In genomic region chr14:104563191-104563741, GRCh38 we compare ENCODE assay signal across 18 cellular contexts. TPM values are rescaled to one million over a fixed set of nuclear protein-coding genes. Genes with fewer than 3 reads are reported as not detected.
A peak's percentile ranks its signal among the peaks of the same experiment; 100 is the strongest.
DNase-seq lines count a peak whose midpoint lies in the region; ATAC-seq and TF ChIP-seq lines count a peak whose summit lies in the region.
"Had no signal": no experiment of that assay in that cellular context is flagged by ENCODE, and none has a peak within 500 bp of the region (broad histone marks: within the 10 kb centered on the region; RNA-seq: fewer than 3 reads in every experiment).

No MANE protein-coding gene starts in this region.

- DNase-seq in BE2C, result peak; percentile 58
- peak; percentile 59 for DNase-seq in DMS 273 treated with DMSO at 0.1 percent for 48 hours (lab: John Stamatoyannopoulos, UW)
- no peak for DNase-seq in mesendoderm
- no peak for DNase-seq in NCI-H2029 (lab: John Stamatoyannopoulos, UW)
- no peak for DNase-seq in MCF 10A (ENCODE audit: unreplicated experiment)

- no peaks in the 10 kb centered on the region for H3K36me3 Mint-ChIP-seq in MCF 10A (ENCODE audit: insufficient read depth, unreplicated experiment)
- H3K36me3 Mint-ChIP-seq: CD8-positive, alpha-beta T cell; naive B cell; stimulated activated effector memory CD8-positive, alpha-beta T cell treated with anti-CD3 and anti-CD28 coated beads, Interleukin-12 subunit alpha, Interleukin-12 subunit beta, amount 100 ng/mL, for 72 hours had no signal

- H3K9me3 ChIP-seq in BE2C, result no peaks in the 10 kb centered on the region
- H3K9me3 ChIP-seq in OCI-LY3 (ENCODE audit: insufficient read depth, low read length), result no peaks in the 10 kb centered on the region
- H3K9me3 ChIP-seq: body of pancreas, thoracic aorta had no signal

- no CpG with 5 or more reads among the region's 15 CpGs for WGBS in mesendoderm (ENCODE audit: extremely low coverage, insufficient coverage, low lambda C conversion rate)

- H3K79me2 ChIP-seq in OCI-LY3 (ENCODE audit: low read length) (no peaks in the 10 kb centered on the region), mesendoderm (ENCODE audit: control insufficient read depth, insufficient read depth, low read length) (no peaks in the 10 kb centered on the region)

- H3K9ac ChIP-seq in OCI-LY3 (ENCODE audit: low read length), result no peak overlapping the region
- H3K9ac ChIP-seq in mesendoderm (ENCODE audit: low read length), result peak overlapping the region; percentile 4
- H3K9ac ChIP-seq: GM23248 had no signal

- H2BK15ac ChIP-seq in mesendoderm (replicated peaks; ENCODE audit: low read depth), result no peak overlapping the region

- no peak overlapping the region for H3K27ac Mint-ChIP-seq in MCF 10A (ENCODE audit: low read depth, unreplicated experiment)
- H3K27ac Mint-ChIP-seq: activated naive CD8-positive, alpha-beta T cell treated with anti-CD3 and anti-CD28 coated beads, Interleukin-2, amount 50 U/mL, for 24 hours; CD8-positive, alpha-beta T cell; naive B cell; stimulated activated effector memory CD8-positive, alpha-beta T cell treated with anti-CD3 and anti-CD28 coated beads, Interleukin-12 subunit alpha, Interleukin-12 subunit beta, amount 100 ng/mL, for 72 hours had no signal

- H2BK5ac ChIP-seq in mesendoderm (ENCODE audit: low read length), result no peak overlapping the region

- H4K20me1 ChIP-seq in OCI-LY3 (ENCODE audit: insufficient read depth, low read length), result no peaks in the 10 kb centered on the region

- H4K5ac ChIP-seq in mesendoderm (ENCODE audit: low read length), result no peak overlapping the region

- H3K27me3 Mint-ChIP-seq in MCF 10A (ENCODE audit: insufficient read depth, unreplicated experiment), result peaks cover 49% of the 10 kb centered on the region

- BruUV-seq in MCF 10A (replicated peaks; lab: Mats Ljungman, UMichigan), result no TSS peak

- POLR2A ChIA-PET in MCF 10A (lab: Yijun Ruan, JAX), result interaction anchor here (1.1 kb wide), 1 partner anchor 486 kb away, joined by 3 read pairs; no protein-coding TSS in a partner anchor

- TF ChIP-seq CTCF in BE2C (IDR thresholded peaks at IDR 0.05; ENCODE audit: low read depth, low read length), result no peak
- no peak for TF ChIP-seq CTCF in OCI-LY3 (IDR thresholded peaks at IDR 0.05; ENCODE audit: low read depth, low read length)
- no peak for TF ChIP-seq CTCF in MCF 10A (IDR thresholded peaks at IDR 0.05; ENCODE audit: unreplicated experiment)

- H3K4me1 Mint-ChIP-seq in MCF 10A (ENCODE audit: insufficient read depth, unreplicated experiment), result peaks cover 6% of the 10 kb centered on the region

- no peaks in the 10 kb centered on the region for H3K36me3 ChIP-seq in BE2C
- no peaks in the 10 kb centered on the region for H3K36me3 ChIP-seq in OCI-LY3 (replicated peaks; ENCODE audit: low read depth, low read length)
- no peaks in the 10 kb centered on the region for H3K36me3 ChIP-seq in mesendoderm (ENCODE audit: control insufficient read depth, insufficient read depth, low read length)
- H3K36me3 ChIP-seq: thoracic aorta had no signal

- no peak overlapping the region for H3K18ac ChIP-seq in mesendoderm (ENCODE audit: low read length)

- H3K4ac ChIP-seq in mesendoderm (ENCODE audit: low read depth, low read length), result no peak overlapping the region

- H4K8ac ChIP-seq in mesendoderm (ENCODE audit: low read depth, low read length), result no peak overlapping the region

- H3K4me3 ChIP-seq in BE2C (ENCODE audit: low read depth, low read length) (no peak overlapping the region), OCI-LY3 (ENCODE audit: low read length) (peak overlapping the region; percentile 58; the same call in 1 of the 2 replicates), mesendoderm (ENCODE audit: low read length) (no peak overlapping the region)
- H3K4me3 ChIP-seq: body of pancreas, GM23248, smooth muscle cell, thoracic aorta had no signal

- H2AK5ac ChIP-seq in mesendoderm (ENCODE audit: low read length), result no peak overlapping the region

- no peak overlapping the region for H3K4me3 Mint-ChIP-seq in MCF 10A (ENCODE audit: unreplicated experiment)
- H3K4me3 Mint-ChIP-seq: activated naive CD8-positive, alpha-beta T cell treated with anti-CD3 and anti-CD28 coated beads, Interleukin-2, amount 50 U/mL, for 24 hours; CD8-positive, alpha-beta T cell; stimulated activated effector memory CD8-positive, alpha-beta T cell treated with anti-CD3 and anti-CD28 coated beads, Interleukin-12 subunit alpha, Interleukin-12 subunit beta, amount 100 ng/mL, for 72 hours had no signal

- intact Hi-C loops in MCF 10A (cut with micrococcal nuclease), result no loop called here

- no peak for ATAC-seq in GM18858 (IDR thresholded peaks at IDR 0.05; ENCODE audit: unreplicated experiment)

- H2AFZ ChIP-seq in OCI-LY3 (ENCODE audit: low read depth, low read length), result peak overlapping the region; percentile 75; the same call in 1 of the 2 replicates
- H2AFZ ChIP-seq: GM23248 had no signal

- H3K4me1 ChIP-seq in BE2C (peaks cover 49% of the 10 kb centered on the region), OCI-LY3 (ENCODE audit: low read length) (peaks cover 26% of the 10 kb centered on the region), mesendoderm (ENCODE audit: control insufficient read depth, low read depth, low read length) (no peaks in the 10 kb centered on the region)

- H3K79me1 ChIP-seq in mesendoderm (ENCODE audit: low read length), result no peaks in the 10 kb centered on the region

- H3K4me2 ChIP-seq in OCI-LY3 (ENCODE audit: low read length), result peak overlapping the region; percentile 66
- no peak overlapping the region for H3K4me2 ChIP-seq in mesendoderm (ENCODE audit: low read length)

- H3K9me3 Mint-ChIP-seq in MCF 10A (ENCODE audit: unreplicated experiment), result no peaks in the 10 kb centered on the region
- H3K9me3 Mint-ChIP-seq: activated naive CD8-positive, alpha-beta T cell treated with anti-CD3 and anti-CD28 coated beads, Interleukin-2, amount 50 U/mL, for 24 hours; CD8-positive, alpha-beta T cell; naive B cell; stimulated activated effector memory CD8-positive, alpha-beta T cell treated with anti-CD3 and anti-CD28 coated beads, Interleukin-12 subunit alpha, Interleukin-12 subunit beta, amount 100 ng/mL, for 72 hours had no signal

- CTCF ChIA-PET in MCF 10A (lab: Yijun Ruan, JAX), result interaction anchor here (0.6 to 4.2 kb wide), 18 partner anchors 8 to 514 kb away, joined by 3 to 39 read pairs (median 4); no protein-coding TSS in a partner anchor

- H3K27me3 ChIP-seq in BE2C (no peaks in the 10 kb centered on the region), OCI-LY3 (ENCODE audit: low read depth, low read length) (peaks cover 17% of the 10 kb centered on the region), mesendoderm (ENCODE audit: insufficient read depth, low read length, poor library complexity) (no peaks in the 10 kb centered on the region)
- H3K27me3 ChIP-seq: body of pancreas had no signal

- peak overlapping the region; percentile 19 for H3K56ac ChIP-seq in mesendoderm (ENCODE audit: low read length)

- no peak overlapping the region for H3K27ac ChIP-seq in OCI-LY3 (ENCODE audit: low read length)
- no peak overlapping the region for H3K27ac ChIP-seq in mesendoderm (ENCODE audit: low read depth, low read length)
- H3K27ac ChIP-seq: body of pancreas, epithelial cell of prostate, GM23248, thoracic aorta had no signal

- H3K23ac ChIP-seq in mesendoderm (ENCODE audit: low read length), result no peak overlapping the region

- H2BK120ac ChIP-seq in mesendoderm (ENCODE audit: low read depth, low read length), result no peak overlapping the region

RNA-seq across cellular contexts. Expression of gene C14orf180, which starts 16.3 kb away (rescaled TPM):
- polyA plus RNA-seq in BE2C (2012; ENCODE audit: insufficient read depth, insufficient read length, low read depth), result 1.9 TPM
- polyA plus RNA-seq in mesendoderm (2013, experiment 1 of 2), result not detected
- not detected for polyA plus RNA-seq in mesendoderm (2013, experiment 2 of 2)
- total RNA-seq in MCF 10A (2022), result not detected in 2 replicates
- total RNA-seq: CD8-positive, alpha-beta T cell; GM23248; LHCN-M2 had no signal
- polyA plus RNA-seq: GM23248 had no signal

RNA-seq across cellular contexts. Expression of gene TMEM179, which starts 41.3 kb away (rescaled TPM):
- polyA plus RNA-seq in BE2C (2012; ENCODE audit: insufficient read depth, insufficient read length, low read depth), result 0.80 TPM
- 1.1 TPM for polyA plus RNA-seq in mesendoderm (2013, experiment 1 of 2)
- 0.97 TPM for polyA plus RNA-seq in mesendoderm (2013, experiment 2 of 2)
- total RNA-seq in MCF 10A (2022), result not detected in 2 replicates
- total RNA-seq: CD8-positive, alpha-beta T cell; GM23248; LHCN-M2; omental fat pad; thoracic aorta had no signal
- polyA plus RNA-seq: GM23248 had no signal

Comparison
In these comparisons a context has a peak if more than half of its experiments do, and no peak if none do; other contexts are left out.
1. DNase-seq: peak in BE2C (single experiment) and DMS 273 treated with DMSO at 0.1 percent for 48 hours (single experiment); none in mesendoderm (single experiment), NCI-H2029 (single experiment) and MCF 10A (single experiment).